In the genomic region with DNA sequence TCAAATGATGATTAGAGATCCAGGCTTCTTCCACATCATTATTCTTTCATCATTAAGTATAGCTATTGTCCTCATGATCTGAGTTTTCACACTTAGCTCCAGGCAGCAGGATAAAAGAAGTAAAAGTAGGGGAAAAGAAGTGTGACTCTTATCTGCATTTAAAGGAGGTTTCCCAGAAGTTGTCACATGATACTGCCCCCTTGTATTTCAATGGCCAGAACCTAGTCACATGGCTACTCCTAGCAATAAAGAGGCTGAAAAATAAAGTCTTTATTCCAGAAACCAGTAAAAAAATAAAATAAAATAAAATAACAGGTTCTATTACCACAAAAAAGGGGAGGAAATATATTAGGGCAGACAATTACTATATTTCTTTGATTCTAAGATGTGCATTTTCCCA, we compare ENCODE assay signal across 1 cellular context.
A peak's percentile ranks its signal among the peaks of the same experiment; 100 is the strongest.
TF ChIP-seq lines count a peak whose summit lies in the region.

No MANE protein-coding gene starts in this region.

TF ChIP-seq in K562, 482 proteins besides CTCF, POLR2A, EP300 and RAD21:
- TF ChIP-seq, protein P1, sequence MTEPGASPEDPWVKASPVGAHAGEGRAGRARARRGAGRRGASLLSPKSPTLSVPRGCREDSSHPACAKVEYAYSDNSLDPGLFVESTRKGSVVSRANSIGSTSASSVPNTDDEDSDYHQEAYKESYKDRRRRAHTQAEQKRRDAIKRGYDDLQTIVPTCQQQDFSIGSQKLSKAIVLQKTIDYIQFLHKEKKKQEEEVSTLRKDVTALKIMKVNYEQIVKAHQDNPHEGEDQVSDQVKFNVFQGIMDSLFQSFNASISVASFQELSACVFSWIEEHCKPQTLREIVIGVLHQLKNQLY (CRISPR knock-in tag; conservative IDR thresholded peaks at IDR 0.05): no peak
- TF ChIP-seq TOE1 (IDR thresholded peaks at IDR 0.05; ENCODE audit: borderline replicate concordance) (peak; percentile 23; the same call in 1 of the 2 replicates), TOE1 (CRISPR knock-in tag; IDR thresholded peaks at IDR 0.05; ENCODE audit: borderline replicate concordance, low read depth) (no peak), RAD51 (IDR thresholded peaks at IDR 0.05; ENCODE audit: borderline replicate concordance, low read depth) (peak; percentile 78), SRSF9 (IDR thresholded peaks at IDR 0.05; ENCODE audit: borderline replicate concordance, low read depth, low read length) (no peak), L3MBTL2 (IDR thresholded peaks at IDR 0.05) (peak; percentile 23; the same call in 1 of the 2 replicates), ZNF24 (IDR thresholded peaks at IDR 0.05) (no peak), NCOA1 (IDR thresholded peaks at IDR 0.05; ENCODE audit: low read depth) (no peak), NFYB (IDR thresholded peaks at IDR 0.05; ENCODE audit: extremely low read depth, insufficient read length) (peak; percentile 53), PPARD (CRISPR knock-in tag; IDR thresholded peaks at IDR 0.05) (no peak)
- TF ChIP-seq, protein P2, sequence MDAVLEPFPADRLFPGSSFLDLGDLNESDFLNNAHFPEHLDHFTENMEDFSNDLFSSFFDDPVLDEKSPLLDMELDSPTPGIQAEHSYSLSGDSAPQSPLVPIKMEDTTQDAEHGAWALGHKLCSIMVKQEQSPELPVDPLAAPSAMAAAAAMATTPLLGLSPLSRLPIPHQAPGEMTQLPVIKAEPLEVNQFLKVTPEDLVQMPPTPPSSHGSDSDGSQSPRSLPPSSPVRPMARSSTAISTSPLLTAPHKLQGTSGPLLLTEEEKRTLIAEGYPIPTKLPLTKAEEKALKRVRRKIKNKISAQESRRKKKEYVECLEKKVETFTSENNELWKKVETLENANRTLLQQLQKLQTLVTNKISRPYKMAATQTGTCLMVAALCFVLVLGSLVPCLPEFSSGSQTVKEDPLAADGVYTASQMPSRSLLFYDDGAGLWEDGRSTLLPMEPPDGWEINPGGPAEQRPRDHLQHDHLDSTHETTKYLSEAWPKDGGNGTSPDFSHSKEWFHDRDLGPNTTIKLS (IDR thresholded peaks at IDR 0.05; ENCODE audit: borderline replicate concordance, low read depth): no peak
- TF ChIP-seq, protein P3, sequence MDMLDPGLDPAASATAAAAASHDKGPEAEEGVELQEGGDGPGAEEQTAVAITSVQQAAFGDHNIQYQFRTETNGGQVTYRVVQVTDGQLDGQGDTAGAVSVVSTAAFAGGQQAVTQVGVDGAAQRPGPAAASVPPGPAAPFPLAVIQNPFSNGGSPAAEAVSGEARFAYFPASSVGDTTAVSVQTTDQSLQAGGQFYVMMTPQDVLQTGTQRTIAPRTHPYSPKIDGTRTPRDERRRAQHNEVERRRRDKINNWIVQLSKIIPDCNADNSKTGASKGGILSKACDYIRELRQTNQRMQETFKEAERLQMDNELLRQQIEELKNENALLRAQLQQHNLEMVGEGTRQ (CRISPR knock-in tag; IDR thresholded peaks at IDR 0.05): peak; percentile 64
- TF ChIP-seq, protein P4, sequence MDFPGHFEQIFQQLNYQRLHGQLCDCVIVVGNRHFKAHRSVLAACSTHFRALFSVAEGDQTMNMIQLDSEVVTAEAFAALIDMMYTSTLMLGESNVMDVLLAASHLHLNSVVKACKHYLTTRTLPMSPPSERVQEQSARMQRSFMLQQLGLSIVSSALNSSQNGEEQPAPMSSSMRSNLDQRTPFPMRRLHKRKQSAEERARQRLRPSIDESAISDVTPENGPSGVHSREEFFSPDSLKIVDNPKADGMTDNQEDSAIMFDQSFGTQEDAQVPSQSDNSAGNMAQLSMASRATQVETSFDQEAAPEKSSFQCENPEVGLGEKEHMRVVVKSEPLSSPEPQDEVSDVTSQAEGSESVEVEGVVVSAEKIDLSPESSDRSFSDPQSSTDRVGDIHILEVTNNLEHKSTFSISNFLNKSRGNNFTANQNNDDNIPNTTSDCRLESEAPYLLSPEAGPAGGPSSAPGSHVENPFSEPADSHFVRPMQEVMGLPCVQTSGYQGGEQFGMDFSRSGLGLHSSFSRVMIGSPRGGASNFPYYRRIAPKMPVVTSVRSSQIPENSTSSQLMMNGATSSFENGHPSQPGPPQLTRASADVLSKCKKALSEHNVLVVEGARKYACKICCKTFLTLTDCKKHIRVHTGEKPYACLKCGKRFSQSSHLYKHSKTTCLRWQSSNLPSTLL (IDR thresholded peaks at IDR 0.05): no peak
- TF ChIP-seq, protein P5, sequence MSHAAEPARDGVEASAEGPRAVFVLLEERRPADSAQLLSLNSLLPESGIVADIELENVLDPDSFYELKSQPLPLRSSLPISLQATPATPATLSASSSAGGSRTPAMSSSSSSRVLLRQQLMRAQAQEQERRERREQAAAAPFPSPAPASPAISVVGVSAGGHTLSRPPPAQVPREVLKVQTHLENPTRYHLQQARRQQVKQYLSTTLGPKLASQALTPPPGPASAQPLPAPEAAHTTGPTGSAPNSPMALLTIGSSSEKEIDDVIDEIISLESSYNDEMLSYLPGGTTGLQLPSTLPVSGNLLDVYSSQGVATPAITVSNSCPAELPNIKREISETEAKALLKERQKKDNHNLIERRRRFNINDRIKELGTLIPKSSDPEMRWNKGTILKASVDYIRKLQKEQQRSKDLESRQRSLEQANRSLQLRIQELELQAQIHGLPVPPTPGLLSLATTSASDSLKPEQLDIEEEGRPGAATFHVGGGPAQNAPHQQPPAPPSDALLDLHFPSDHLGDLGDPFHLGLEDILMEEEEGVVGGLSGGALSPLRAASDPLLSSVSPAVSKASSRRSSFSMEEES (CRISPR knock-in tag; IDR thresholded peaks at IDR 0.05): peak; percentile 77
